In genomic region chr3:33372218-33373081, GRCh38 we compare ENCODE assay signal across 1 cellular context.
TF ChIP-seq lines count a peak whose summit lies in the region.

No MANE protein-coding gene starts in this region.

TF ChIP-seq in GM12878, 131 proteins besides CTCF, POLR2A, EP300 and RAD21 (continued from another document):
- TF ChIP-seq ZBED1 (IDR thresholded peaks at IDR 0.05; ENCODE audit: borderline replicate concordance) = no peak
TF ChIP-seq in GM12878: peak in this region for 4.
